Comparison of ENCODE assay signal across 1 cellular context in the genomic region with DNA sequence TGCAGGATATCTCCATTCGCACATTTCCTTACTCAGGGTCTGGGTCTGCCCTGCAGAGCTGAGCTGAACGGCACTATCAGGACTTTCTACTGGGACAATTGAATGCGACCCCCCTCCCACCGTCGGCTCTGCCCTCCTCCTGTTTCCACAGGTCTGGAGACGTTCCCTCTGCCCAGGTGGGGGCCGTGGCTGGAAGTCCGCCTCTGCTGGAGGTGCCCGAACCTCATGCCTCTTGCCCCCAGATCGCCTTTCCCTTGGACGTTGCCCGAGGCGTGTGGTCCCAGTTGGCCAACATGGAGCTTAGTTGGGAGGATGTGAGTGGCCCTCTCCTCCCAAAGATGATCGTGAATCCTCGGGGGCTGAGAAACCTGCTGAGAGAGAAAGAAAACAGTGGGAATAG.
TF ChIP-seq lines count a peak whose summit lies in the region.

No MANE protein-coding gene starts in this region.

TF ChIP-seq in IMR-90, 13 proteins besides CTCF, POLR2A, EP300 and RAD21:
- no peak for TF ChIP-seq NFE2L2 (IDR thresholded peaks at IDR 0.05; ENCODE audit: low read depth, low read length)
- TF ChIP-seq, protein P1, sequence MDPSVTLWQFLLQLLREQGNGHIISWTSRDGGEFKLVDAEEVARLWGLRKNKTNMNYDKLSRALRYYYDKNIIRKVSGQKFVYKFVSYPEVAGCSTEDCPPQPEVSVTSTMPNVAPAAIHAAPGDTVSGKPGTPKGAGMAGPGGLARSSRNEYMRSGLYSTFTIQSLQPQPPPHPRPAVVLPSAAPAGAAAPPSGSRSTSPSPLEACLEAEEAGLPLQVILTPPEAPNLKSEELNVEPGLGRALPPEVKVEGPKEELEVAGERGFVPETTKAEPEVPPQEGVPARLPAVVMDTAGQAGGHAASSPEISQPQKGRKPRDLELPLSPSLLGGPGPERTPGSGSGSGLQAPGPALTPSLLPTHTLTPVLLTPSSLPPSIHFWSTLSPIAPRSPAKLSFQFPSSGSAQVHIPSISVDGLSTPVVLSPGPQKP (IDR thresholded peaks at IDR 0.05; ENCODE audit: borderline replicate concordance, low read depth, low read length) = no peak
- TF ChIP-seq RCOR1 (IDR thresholded peaks at IDR 0.05; ENCODE audit: insufficient replicate concordance, low read length) = no peak
- TF ChIP-seq, protein P2, sequence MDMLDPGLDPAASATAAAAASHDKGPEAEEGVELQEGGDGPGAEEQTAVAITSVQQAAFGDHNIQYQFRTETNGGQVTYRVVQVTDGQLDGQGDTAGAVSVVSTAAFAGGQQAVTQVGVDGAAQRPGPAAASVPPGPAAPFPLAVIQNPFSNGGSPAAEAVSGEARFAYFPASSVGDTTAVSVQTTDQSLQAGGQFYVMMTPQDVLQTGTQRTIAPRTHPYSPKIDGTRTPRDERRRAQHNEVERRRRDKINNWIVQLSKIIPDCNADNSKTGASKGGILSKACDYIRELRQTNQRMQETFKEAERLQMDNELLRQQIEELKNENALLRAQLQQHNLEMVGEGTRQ (IDR thresholded peaks at IDR 0.05; ENCODE audit: low read depth, low read length) = no peak
- no peak for TF ChIP-seq FOS (IDR thresholded peaks at IDR 0.05; ENCODE audit: low read depth, low read length)
- TF ChIP-seq BHLHE40 (IDR thresholded peaks at IDR 0.05; ENCODE audit: low read depth, low read length) = no peak
- TF ChIP-seq MXI1 (IDR thresholded peaks at IDR 0.05; ENCODE audit: borderline replicate concordance, low read depth, low read length) = no peak
- no peak for TF ChIP-seq CHD1 (IDR thresholded peaks at IDR 0.05; ENCODE audit: low read depth, low read length)
- no peak for TF ChIP-seq MAZ (IDR thresholded peaks at IDR 0.05; ENCODE audit: borderline replicate concordance, low read depth, low read length)
- no peak for TF ChIP-seq CEBPB (IDR thresholded peaks at IDR 0.05; ENCODE audit: low read depth, low read length)
- TF ChIP-seq MAFK (IDR thresholded peaks at IDR 0.05; ENCODE audit: low read depth, low read length) = no peak
- TF ChIP-seq RFX5 (IDR thresholded peaks at IDR 0.05; ENCODE audit: low read depth, low read length) = no peak
- TF ChIP-seq SMC3 (IDR thresholded peaks at IDR 0.05; ENCODE audit: low read depth, low read length) = no peak
TF ChIP-seq in IMR-90: peak in this region for 0.
